2 cellular contexts compared by ENCODE assay signal in the genomic region with DNA sequence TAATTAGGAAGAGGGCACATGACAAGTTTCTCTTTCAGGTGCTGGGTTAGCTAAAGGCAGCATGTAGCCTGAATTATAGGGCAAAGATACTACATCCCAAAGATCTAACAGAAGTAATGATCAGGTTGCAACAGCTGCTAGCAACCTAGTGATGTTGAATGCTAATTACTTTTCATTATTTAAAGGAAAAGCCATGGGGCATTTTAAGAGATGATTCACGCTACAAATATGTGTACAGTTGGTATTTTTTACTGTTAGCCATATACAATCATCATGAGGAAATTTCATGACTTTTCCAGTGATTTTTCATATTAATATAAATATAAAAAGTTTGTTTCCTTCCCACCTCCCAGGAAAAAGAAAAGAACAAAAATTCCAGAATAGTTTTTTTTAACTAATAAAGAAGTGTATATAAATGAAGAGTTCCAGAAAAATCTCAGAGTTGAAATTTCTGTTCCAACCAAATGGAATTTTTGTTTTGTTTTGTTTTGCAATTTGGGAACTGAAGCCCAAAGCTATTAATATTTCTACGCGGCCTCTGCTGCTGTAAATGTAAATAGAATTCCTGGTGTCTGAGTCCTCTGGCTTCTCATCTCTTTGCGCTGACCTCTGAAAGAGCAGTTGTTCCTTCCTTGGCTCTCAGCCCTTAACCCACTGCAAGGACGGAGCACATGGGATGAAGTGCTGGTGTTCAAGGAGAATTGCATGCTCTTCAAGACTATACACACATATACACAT.
A peak's percentile ranks its signal among the peaks of the same experiment; 100 is the strongest.
TF ChIP-seq lines count a peak whose summit lies in the region.

No MANE protein-coding gene starts in this region.

TF ChIP-seq in IMR-90, 13 proteins besides CTCF, POLR2A, EP300 and RAD21:
- peak; percentile 84; the same call in 1 of the 2 replicates for TF ChIP-seq MXI1 (IDR thresholded peaks at IDR 0.05; ENCODE audit: borderline replicate concordance, low read depth, low read length)
- TF ChIP-seq FOS (IDR thresholded peaks at IDR 0.05; ENCODE audit: low read depth, low read length): peak; percentile 65; the same call in 1 of the 2 replicates
- TF ChIP-seq CEBPB (IDR thresholded peaks at IDR 0.05; ENCODE audit: low read depth, low read length): peak; percentile 64; the same call in 1 of the 2 replicates
- no peak for TF ChIP-seq RFX5 (IDR thresholded peaks at IDR 0.05; ENCODE audit: low read depth, low read length)
- TF ChIP-seq BHLHE40 (IDR thresholded peaks at IDR 0.05; ENCODE audit: low read depth, low read length): no peak

TF ChIP-seq in HepG2, 621 proteins besides CTCF, POLR2A, EP300 and RAD21:
- TF ChIP-seq ARHGAP35 (CRISPR knock-in tag; IDR thresholded peaks at IDR 0.05; ENCODE audit: borderline replicate concordance): no peak
- 0 out of 2 replicates have a peak, but pooled peaks have one; percentile 26 for TF ChIP-seq ZBTB33 (CRISPR knock-in tag; IDR thresholded peaks at IDR 0.05)
